ENCODE assay signal across 15 cellular contexts in the genomic region with DNA sequence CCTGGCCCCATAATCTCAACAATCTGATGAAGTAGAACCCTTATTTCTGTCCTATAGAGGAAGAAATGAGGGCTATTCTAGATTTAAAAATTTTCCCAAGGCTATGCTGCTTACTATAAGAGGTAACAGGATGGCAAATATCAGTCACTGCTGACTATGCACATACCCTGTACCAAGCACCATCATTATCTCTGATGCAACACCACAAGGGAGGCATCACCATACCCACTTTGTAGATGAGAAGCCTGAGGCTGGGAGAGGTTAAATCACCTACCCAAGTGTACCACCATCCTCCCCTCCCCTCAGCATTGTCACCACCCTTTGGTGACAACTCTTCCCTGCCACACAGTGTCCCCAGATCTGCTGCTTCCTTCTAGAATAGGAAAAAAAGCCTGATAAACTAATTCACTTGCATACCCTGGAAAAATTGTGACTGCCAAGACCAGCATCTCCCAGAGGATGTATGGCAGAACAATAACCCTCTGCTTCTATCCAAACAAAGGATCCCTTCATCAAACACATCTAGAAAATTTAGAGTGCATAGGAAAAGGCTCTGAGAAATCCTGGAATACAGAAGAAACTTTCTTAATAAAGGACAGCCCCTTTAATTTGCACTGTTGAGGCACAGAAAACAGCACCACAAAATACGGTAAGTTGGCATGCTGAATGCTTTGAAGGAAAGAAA. TPM values are rescaled to one million over a fixed set of nuclear protein-coding genes. Genes with fewer than 3 reads are reported as not detected.
DNase-seq lines count a peak whose midpoint lies in the region; ATAC-seq and TF ChIP-seq lines count a peak whose summit lies in the region.
"Had no signal": no experiment of that assay in that cellular context is flagged by ENCODE, and none has a peak within 500 bp of the region (broad histone marks: within the 10 kb centered on the region; RNA-seq: fewer than 3 reads in every experiment).

No MANE protein-coding gene starts in this region.

- H3K4me1 Mint-ChIP-seq in stimulated activated naive CD8-positive, alpha-beta T cell treated with anti-CD3 and anti-CD28 coated beads, Interleukin-15, amount 100 ng/mL, for 72 hours, result peaks cover 25% of the 10 kb centered on the region
- H3K4me1 Mint-ChIP-seq in chondrocyte (ENCODE audit: low read depth), result peaks cover 26% of the 10 kb centered on the region

- H3K27me3 Mint-ChIP-seq in stimulated activated naive CD8-positive, alpha-beta T cell treated with anti-CD3 and anti-CD28 coated beads, Interleukin-15, amount 100 ng/mL, for 72 hours, result peaks cover 32% of the 10 kb centered on the region
- H3K27me3 Mint-ChIP-seq in chondrocyte (ENCODE audit: low read depth), result peaks cover 19% of the 10 kb centered on the region

- H3K36me3 Mint-ChIP-seq in chondrocyte (ENCODE audit: low read depth), result peaks cover 2% of the 10 kb centered on the region

- H3K4me1 ChIP-seq in right atrium auricular region, result no peaks in the 10 kb centered on the region

- no peaks in the 10 kb centered on the region for H3K9me3 Mint-ChIP-seq in stimulated activated naive CD8-positive, alpha-beta T cell treated with anti-CD3 and anti-CD28 coated beads, Interleukin-15, amount 100 ng/mL, for 72 hours
- H3K9me3 Mint-ChIP-seq in chondrocyte (ENCODE audit: low read depth), result no peaks in the 10 kb centered on the region
- H3K9me3 Mint-ChIP-seq: CD4-positive, alpha-beta T cell had no signal

- H3K27me3 ChIP-seq in right atrium auricular region, result no peaks in the 10 kb centered on the region

- H3K36me3 ChIP-seq in right atrium auricular region, result no peaks in the 10 kb centered on the region

- no peak overlapping the region for H3K4me3 Mint-ChIP-seq in stimulated activated naive CD8-positive, alpha-beta T cell treated with anti-CD3 and anti-CD28 coated beads, Interleukin-15, amount 100 ng/mL, for 72 hours
- no peak overlapping the region for H3K4me3 Mint-ChIP-seq in chondrocyte (ENCODE audit: unreplicated experiment)
- H3K4me3 Mint-ChIP-seq: B cell; CD4-positive, alpha-beta T cell; H9 had no signal

- H3K4me3 ChIP-seq in NB4 (ENCODE audit: low read depth, low read length) (no peak overlapping the region), right atrium auricular region (no peak overlapping the region)
- H3K4me3 ChIP-seq: GM12878 had no signal

- ATAC-seq in stimulated activated naive CD8-positive, alpha-beta T cell treated with anti-CD3 and anti-CD28 coated beads, Interleukin-15, Interleukin-2, amounts not matched to agents 100 U/mL and 50 U/mL, for 24 hours, result peak; percentile 11
- ATAC-seq in stimulated activated naive CD8-positive, alpha-beta T cell treated with anti-CD3 and anti-CD28 coated beads, Interleukin-15, amount 100 ng/mL, for 72 hours, result no peak
- no peak for ATAC-seq in GM19023 (IDR thresholded peaks at IDR 0.05; ENCODE audit: unreplicated experiment)
- ATAC-seq: GM12878 had no signal

- H3K27ac Mint-ChIP-seq in stimulated activated naive CD8-positive, alpha-beta T cell treated with anti-CD3 and anti-CD28 coated beads, Interleukin-15, amount 100 ng/mL, for 72 hours, result no peak overlapping the region
- H3K27ac Mint-ChIP-seq in chondrocyte (ENCODE audit: unreplicated experiment), result no peak overlapping the region
- H3K27ac Mint-ChIP-seq: B cell; CD4-positive, alpha-beta T cell; H9 had no signal

- TF ChIP-seq CTCF in NB4 (IDR thresholded peaks at IDR 0.05; ENCODE audit: low read depth, low read length) (no peak), right atrium auricular region (IDR thresholded peaks at IDR 0.05) (no peak), chondrocyte (IDR thresholded peaks at IDR 0.05) (no peak)

- no peaks in the 10 kb centered on the region for H3K9me3 ChIP-seq in right atrium auricular region

- no peak for DNase-seq in stimulated activated naive CD8-positive, alpha-beta T cell treated with anti-CD3 and anti-CD28 coated beads, Interleukin-15, Interleukin-2, amounts not matched to agents 100 U/mL and 50 U/mL, for 24 hours
- no peak for DNase-seq in stimulated activated naive CD8-positive, alpha-beta T cell treated with anti-CD3 and anti-CD28 coated beads, Interleukin-15, amount 100 ng/mL, for 72 hours
- DNase-seq in NB4 (ENCODE audit: low read depth), result peak; percentile 15
- DNase-seq in globus pallidus (ENCODE audit: low spot score), result peak; percentile 51
- DNase-seq in NCI-H1092 (lab: John Stamatoyannopoulos, UW), result no peak
- DNase-seq in right atrium auricular region (ENCODE audit: low spot score), result no peak
- no peak for DNase-seq in chondrocyte (ENCODE audit: low spot score)
- DNase-seq: C1 segment of cervical spinal cord; CD4-positive, alpha-beta T cell; DMS79; GOT3; H9 had no signal

- no peak overlapping the region for H3K27ac ChIP-seq in right atrium auricular region

- no peak for TF ChIP-seq POLR2A in NB4 (IDR thresholded peaks at IDR 0.05; ENCODE audit: extremely low read depth, insufficient read length)

RNA-seq across cellular contexts. Expression of a gene that starts 48.3 kb away (rescaled TPM):
- total RNA-seq in right atrium auricular region (10 to 100 TPM; 19.3 to 34.6 TPM), chondrocyte (106 to 133 TPM (median 109 TPM) in 3 replicates)

Comparison
In these comparisons a context has a peak if more than half of its experiments do, and no peak if none do; other contexts are left out.
1. DNase-seq: peak in NB4 (single experiment) and globus pallidus (single experiment); none in stimulated activated naive CD8-positive, alpha-beta T cell treated with anti-CD3 and anti-CD28 coated beads, Interleukin-15, Interleukin-2, amounts not matched to agents 100 U/mL and 50 U/mL, for 24 hours (single experiment), stimulated activated naive CD8-positive, alpha-beta T cell treated with anti-CD3 and anti-CD28 coated beads, Interleukin-15, amount 100 ng/mL, for 72 hours (0 of 2), NCI-H1092 (single experiment), right atrium auricular region (single experiment) and chondrocyte (single experiment).